ENCODE assay signal across 1 cellular context in the genomic region with DNA sequence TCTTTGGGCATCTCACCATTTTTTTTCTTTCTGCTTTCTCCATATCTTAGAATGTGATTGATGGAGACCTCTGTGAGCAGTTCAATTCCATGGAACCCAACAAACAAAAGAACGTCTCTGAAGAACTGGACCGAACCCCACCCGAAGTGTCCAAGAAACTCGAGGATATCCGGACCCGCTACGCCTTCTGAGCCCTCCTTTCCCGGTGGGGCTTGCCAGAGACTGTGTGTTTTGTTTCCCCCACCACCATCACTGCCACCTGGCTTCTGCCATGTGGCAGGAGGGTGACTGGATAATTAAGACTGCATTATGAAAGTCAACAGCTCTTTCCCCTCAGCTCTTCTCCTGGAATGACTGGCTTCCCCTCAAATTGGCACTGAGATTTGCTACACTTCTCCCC.
TF ChIP-seq lines count a peak whose summit lies in the region.

No MANE protein-coding gene starts in this region.

TF ChIP-seq in endothelial cell of umbilical vein, 7 proteins besides CTCF, POLR2A, EP300 and RAD21:
- no peak for TF ChIP-seq POLR2AphosphoS5 (IDR thresholded peaks at IDR 0.05; ENCODE audit: insufficient read depth, low read depth, low read length)
- TF ChIP-seq, protein P1, sequence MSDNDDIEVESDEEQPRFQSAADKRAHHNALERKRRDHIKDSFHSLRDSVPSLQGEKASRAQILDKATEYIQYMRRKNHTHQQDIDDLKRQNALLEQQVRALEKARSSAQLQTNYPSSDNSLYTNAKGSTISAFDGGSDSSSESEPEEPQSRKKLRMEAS (IDR thresholded peaks at IDR 0.05; ENCODE audit: insufficient read depth, insufficient read length), result no peak
TF ChIP-seq in endothelial cell of umbilical vein: peak in this region for 0.
